Comparison of ENCODE assay signal across 16 cellular contexts in the genomic region with DNA sequence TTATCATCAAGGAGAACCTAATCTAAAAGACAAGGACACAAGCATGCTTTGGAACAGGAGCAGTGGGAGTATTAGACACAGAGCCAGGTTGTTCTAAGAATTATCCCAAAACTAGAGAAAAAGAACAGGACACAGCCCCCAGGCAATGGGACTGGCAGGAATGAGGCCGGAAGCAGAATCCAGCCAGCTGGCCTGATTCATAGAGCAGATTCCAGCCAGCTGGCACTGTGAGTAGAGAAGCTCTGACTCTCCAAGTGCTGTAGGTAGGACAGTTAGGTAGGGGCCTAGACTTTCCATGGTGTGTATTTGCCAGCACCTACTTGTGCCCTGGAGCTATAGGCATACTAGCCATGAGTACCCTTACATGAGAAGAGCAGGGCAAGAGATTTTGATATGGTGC.
"Had no signal": no experiment of that assay in that cellular context is flagged by ENCODE, and none has a peak within 500 bp of the region (broad histone marks: within the 10 kb centered on the region; RNA-seq: fewer than 3 reads in every experiment).

No MANE protein-coding gene starts in this region.

- H3K4me3 ChIP-seq: ascending aorta, breast epithelium, left lung, spleen had no signal

- DNase-seq: activated CD4-positive, alpha-beta T cell treated with anti-CD3 and anti-CD28 coated beads, Interleukin-2, amount 10 ng/mL, durations not matched to agents 24 days and 14 days; activated CD8-positive, alpha-beta T cell treated with anti-CD3 and anti-CD28 coated beads for 36 hours; activated naive CD4-positive, alpha-beta T cell treated with anti-CD3 and anti-CD28 coated beads, Interleukin-2, amount 10 ng/mL, durations not matched to agents 7 days and 5 days; activated T-cell treated with anti-CD3 and anti-CD28 coated beads, Interleukin-2, amount 50 U/mL, for 24 hours; effector CD4-positive, alpha-beta T cell; foreskin fibroblast; hypothalamus; left lung; retina; spleen; stimulated activated CD4-positive, alpha-beta T cell treated with anti-CD3 and anti-CD28 coated beads, Interleukin-4, amount 100 ng/mL, for 4 hours; stimulated activated naive CD4-positive, alpha-beta T cell; T-helper 1 cell; T1000 had no signal
